2 cellular contexts compared by ENCODE assay signal in the genomic region with DNA sequence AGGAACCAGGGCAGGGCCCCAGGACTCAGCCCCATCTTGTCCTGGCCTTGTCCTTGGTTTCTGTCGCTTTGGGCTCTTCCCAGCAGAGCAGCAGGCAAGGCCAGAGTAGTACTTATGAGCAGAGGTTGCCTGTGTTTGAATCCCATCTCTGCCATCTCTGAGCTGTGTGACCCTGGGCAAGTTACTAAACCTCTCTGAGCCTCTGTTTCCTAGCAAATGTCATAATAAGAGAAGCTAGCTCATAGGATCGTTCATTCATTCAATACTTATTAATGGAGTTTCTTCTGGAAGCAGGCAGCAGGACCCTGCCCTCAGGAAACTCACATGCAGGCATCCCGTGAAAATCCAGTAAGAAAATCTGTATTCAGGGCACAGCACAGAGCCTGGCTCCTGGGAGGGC.
TF ChIP-seq lines count a peak whose summit lies in the region.

No MANE protein-coding gene starts in this region.

TF ChIP-seq in HepG2, 621 proteins besides CTCF, POLR2A, EP300 and RAD21:
- TF ChIP-seq, protein P1, sequence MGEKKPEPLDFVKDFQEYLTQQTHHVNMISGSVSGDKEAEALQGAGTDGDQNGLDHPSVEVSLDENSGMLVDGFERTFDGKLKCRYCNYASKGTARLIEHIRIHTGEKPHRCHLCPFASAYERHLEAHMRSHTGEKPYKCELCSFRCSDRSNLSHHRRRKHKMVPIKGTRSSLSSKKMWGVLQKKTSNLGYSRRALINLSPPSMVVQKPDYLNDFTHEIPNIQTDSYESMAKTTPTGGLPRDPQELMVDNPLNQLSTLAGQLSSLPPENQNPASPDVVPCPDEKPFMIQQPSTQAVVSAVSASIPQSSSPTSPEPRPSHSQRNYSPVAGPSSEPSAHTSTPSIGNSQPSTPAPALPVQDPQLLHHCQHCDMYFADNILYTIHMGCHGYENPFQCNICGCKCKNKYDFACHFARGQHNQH (CRISPR knock-in tag; IDR thresholded peaks at IDR 0.05) = no peak
- TF ChIP-seq ZNF768 (CRISPR knock-in tag; IDR thresholded peaks at IDR 0.05) = peak; percentile 88

TF ChIP-seq in K562, 482 proteins besides CTCF, POLR2A, EP300 and RAD21 (continued from another document):
- TF ChIP-seq ZFP36 (IDR thresholded peaks at IDR 0.05; ENCODE audit: low read depth, low read length, partially characterized antibody) = peak; percentile 86
- peak; percentile 76 for TF ChIP-seq BCOR (IDR thresholded peaks at IDR 0.05)
- no peak for TF ChIP-seq TOE1 (IDR thresholded peaks at IDR 0.05; ENCODE audit: borderline replicate concordance)
- TF ChIP-seq TOE1 (CRISPR knock-in tag; IDR thresholded peaks at IDR 0.05; ENCODE audit: borderline replicate concordance, low read depth) = no peak
- TF ChIP-seq, protein P2, sequence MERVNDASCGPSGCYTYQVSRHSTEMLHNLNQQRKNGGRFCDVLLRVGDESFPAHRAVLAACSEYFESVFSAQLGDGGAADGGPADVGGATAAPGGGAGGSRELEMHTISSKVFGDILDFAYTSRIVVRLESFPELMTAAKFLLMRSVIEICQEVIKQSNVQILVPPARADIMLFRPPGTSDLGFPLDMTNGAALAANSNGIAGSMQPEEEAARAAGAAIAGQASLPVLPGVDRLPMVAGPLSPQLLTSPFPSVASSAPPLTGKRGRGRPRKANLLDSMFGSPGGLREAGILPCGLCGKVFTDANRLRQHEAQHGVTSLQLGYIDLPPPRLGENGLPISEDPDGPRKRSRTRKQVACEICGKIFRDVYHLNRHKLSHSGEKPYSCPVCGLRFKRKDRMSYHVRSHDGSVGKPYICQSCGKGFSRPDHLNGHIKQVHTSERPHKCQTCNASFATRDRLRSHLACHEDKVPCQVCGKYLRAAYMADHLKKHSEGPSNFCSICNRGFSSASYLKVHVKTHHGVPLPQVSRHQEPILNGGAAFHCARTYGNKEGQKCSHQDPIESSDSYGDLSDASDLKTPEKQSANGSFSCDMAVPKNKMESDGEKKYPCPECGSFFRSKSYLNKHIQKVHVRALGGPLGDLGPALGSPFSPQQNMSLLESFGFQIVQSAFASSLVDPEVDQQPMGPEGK (CRISPR knock-in tag; IDR thresholded peaks at IDR 0.05; ENCODE audit: borderline replicate concordance) = no peak
- TF ChIP-seq, protein P3, sequence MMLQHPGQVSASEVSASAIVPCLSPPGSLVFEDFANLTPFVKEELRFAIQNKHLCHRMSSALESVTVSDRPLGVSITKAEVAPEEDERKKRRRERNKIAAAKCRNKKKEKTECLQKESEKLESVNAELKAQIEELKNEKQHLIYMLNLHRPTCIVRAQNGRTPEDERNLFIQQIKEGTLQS (IDR thresholded peaks at IDR 0.05) = no peak
- TF ChIP-seq, protein P3 (CRISPR knock-in tag; conservative IDR thresholded peaks at IDR 0.05) = no peak
- no peak for TF ChIP-seq BRCA1 (IDR thresholded peaks at IDR 0.05)
- TF ChIP-seq BRCA1 (CRISPR knock-in tag; IDR thresholded peaks at IDR 0.05) = no peak
- no peak for TF ChIP-seq TEAD1 (CRISPR knock-in tag; IDR thresholded peaks at IDR 0.05)
- TF ChIP-seq RFX5 (IDR thresholded peaks at IDR 0.05; ENCODE audit: low read depth, low read length) = no peak
- peak; percentile 51; the same call in 1 of the 2 replicates for TF ChIP-seq SMARCA5 (IDR thresholded peaks at IDR 0.05)
- TF ChIP-seq RBM25 (IDR thresholded peaks at IDR 0.05; ENCODE audit: low read depth, low read length, severe bottlenecking) = peak; percentile 78
TF ChIP-seq in K562: peak in this region for 5.
